Comparison of ENCODE assay signal across 1 cellular context in genomic region chr22:28601915-28602314, GRCh38.
TF ChIP-seq lines count a peak whose summit lies in the region.

No MANE protein-coding gene starts in this region.

TF ChIP-seq in HepG2, 621 proteins besides CTCF, POLR2A, EP300 and RAD21 (continued from another document):
- no peak for TF ChIP-seq ZFYVE20 (CRISPR knock-in tag; IDR thresholded peaks at IDR 0.05; ENCODE audit: borderline replicate concordance, low read depth)
- no peak for TF ChIP-seq HMG20A (CRISPR knock-in tag; IDR thresholded peaks at IDR 0.05; ENCODE audit: borderline replicate concordance)
- TF ChIP-seq ZNF670 (CRISPR knock-in tag; IDR thresholded peaks at IDR 0.05; ENCODE audit: borderline replicate concordance): no peak
- peak; percentile 68 for TF ChIP-seq HNF4A (CRISPR knock-in tag; IDR thresholded peaks at IDR 0.05)
- TF ChIP-seq NFE2 (CRISPR knock-in tag; IDR thresholded peaks at IDR 0.05): no peak
